In genomic region chr17:41059276-41060051, GRCh38 we compare ENCODE assay signal across 15 cellular contexts. TPM values are rescaled to one million over a fixed set of nuclear protein-coding genes. Genes with fewer than 3 reads are reported as not detected.
DNase-seq lines count a peak whose midpoint lies in the region; ATAC-seq, FAIRE-seq and TF ChIP-seq lines count a peak whose summit lies in the region.
"Not testable (repeated sequence)": the region's sequence is repeated elsewhere in the genome, so short reads cannot be mapped to it uniquely, and the experiment has no call there.
"Had no signal": no experiment of that assay in that cellular context is flagged by ENCODE, and none has a peak within 500 bp of the region (broad histone marks: within the 10 kb centered on the region; RNA-seq: fewer than 3 reads in every experiment).

No MANE protein-coding gene starts in this region.

- not testable (repeated sequence) for H3K9me3 ChIP-seq in MG63

- peak overlapping the region; percentile 5 for H3K4me3 Mint-ChIP-seq in chondrocyte (ENCODE audit: unreplicated experiment)

- not testable (repeated sequence) for H3K36me3 ChIP-seq in MG63

- not testable (repeated sequence) for H3K27ac ChIP-seq in foreskin keratinocyte

- peaks cover 50% of the 10 kb centered on the region for H3K4me1 Mint-ChIP-seq in chondrocyte (ENCODE audit: low read depth)

- H3K27me3 Mint-ChIP-seq in chondrocyte (ENCODE audit: low read depth), result not testable (repeated sequence)

- not testable (repeated sequence) for H3K9me3 Mint-ChIP-seq in chondrocyte (ENCODE audit: low read depth)

- DNase-seq in AG20443 (ENCODE audit: low spot score) (peak; percentile 61), H54 (ENCODE audit: insufficient read length, low spot score) (peak; percentile 32), MG63 (peak; percentile 28), foreskin keratinocyte (peak; percentile 75 to 88), myocyte (ENCODE audit: low read depth) (peak; percentile 73)
- DNase-seq in chondrocyte (ENCODE audit: low spot score), result not testable (repeated sequence)

- not testable (repeated sequence) for TF ChIP-seq CTCF in chondrocyte (IDR thresholded peaks at IDR 0.05); foreskin keratinocyte (conservative IDR thresholded peaks at IDR 0.05)

- not testable (repeated sequence) for H3K36me3 Mint-ChIP-seq in chondrocyte (ENCODE audit: low read depth)

- peak; percentile 49 for ATAC-seq in SK-N-SH treated with all-trans-retinoic acid at 6 μM for 48 hours
- ATAC-seq in foreskin keratinocyte, result peak; percentile 11

- H3K4me1 ChIP-seq in foreskin keratinocyte, result peaks cover 30% of the 10 kb centered on the region

- TF ChIP-seq POLR2A in H54 (IDR thresholded peaks at IDR 0.05; ENCODE audit: low read depth, low read length), result not testable (repeated sequence)

- not testable (repeated sequence) for H3K27me3 ChIP-seq in MG63, foreskin keratinocyte

- FAIRE-seq in H54 (lab: Jason Lieb, UNC), result not testable (repeated sequence)

- H3K27ac Mint-ChIP-seq in chondrocyte (ENCODE audit: unreplicated experiment), result peak overlapping the region; percentile 91

- not testable (repeated sequence) for H3K4me3 ChIP-seq in MG63

RNA-seq across cellular contexts. Expression of gene KRTAP2-3, which starts 0.5 kb away (rescaled TPM):
- 0.33 TPM in 1 of 2 replicates, not detected in the other for total RNA-seq in MG63 (2014; rRNA removed; shearing (Covaris generic); ENCODE audit: low replicate concordance)
- not detected in 3 replicates for total RNA-seq in chondrocyte
- 0.68 and 1.8 TPM in 2 replicates for total RNA-seq in foreskin keratinocyte
- polyA plus RNA-seq in foreskin keratinocyte, result 1.2 and 4.2 TPM in 2 replicates
- 0.19 TPM in 1 of 2 replicates, not detected in the other for total RNA-seq in myocyte
- polyA plus RNA-seq in myocyte (2012), result 1.7 TPM
- total RNA-seq: activated CD8-positive, alpha-beta memory T cell treated with anti-CD3 and anti-CD28 coated beads, Interleukin-2, amount 10 ng/mL, durations not matched to agents 7 days and 5 days; activated naive CD8-positive, alpha-beta T cell treated with anti-CD3 and anti-CD28 coated beads, Interleukin-2, amount 10 ng/mL, durations not matched to agents 7 days and 5 days; activated T-helper 17 cell treated with anti-CD3 and anti-CD28 coated beads, Interleukin-2, amount 50 U/mL, for 72 hours; gastrocnemius medialis; liver; pancreas; sigmoid colon; upper lobe of left lung had no signal
- polyA plus RNA-seq: liver, pancreas, sigmoid colon had no signal

RNA-seq across cellular contexts. Expression of gene KRTAP2-2, which starts 4.4 kb away (rescaled TPM):
- total RNA-seq in MG63 (2014; rRNA removed; shearing (Covaris generic); ENCODE audit: low replicate concordance), result not detected in 2 replicates
- not detected in 3 replicates for total RNA-seq in chondrocyte
- total RNA-seq in foreskin keratinocyte, result not detected in 2 replicates
- not detected in 2 replicates for polyA plus RNA-seq in foreskin keratinocyte
- not detected in 2 replicates for total RNA-seq in myocyte
- 0.20 TPM for polyA plus RNA-seq in myocyte (2012)
- total RNA-seq: activated CD8-positive, alpha-beta memory T cell treated with anti-CD3 and anti-CD28 coated beads, Interleukin-2, amount 10 ng/mL, durations not matched to agents 7 days and 5 days; activated naive CD8-positive, alpha-beta T cell treated with anti-CD3 and anti-CD28 coated beads, Interleukin-2, amount 10 ng/mL, durations not matched to agents 7 days and 5 days; activated T-helper 17 cell treated with anti-CD3 and anti-CD28 coated beads, Interleukin-2, amount 50 U/mL, for 72 hours; gastrocnemius medialis; liver; pancreas; sigmoid colon; upper lobe of left lung had no signal
- polyA plus RNA-seq: liver, pancreas, sigmoid colon had no signal

RNA-seq across cellular contexts. Expression of gene KRTAP2-4, which starts 6.2 kb away (rescaled TPM):
- total RNA-seq in MG63 (2014; rRNA removed; shearing (Covaris generic); ENCODE audit: low replicate concordance), result not detected in 2 replicates
- not detected in 3 replicates for total RNA-seq in chondrocyte
- not detected in 2 replicates for total RNA-seq in foreskin keratinocyte
- not detected in 2 replicates for polyA plus RNA-seq in foreskin keratinocyte
- not detected in 2 replicates for total RNA-seq in myocyte
- polyA plus RNA-seq in myocyte (2012), result not detected
- total RNA-seq: activated CD8-positive, alpha-beta memory T cell treated with anti-CD3 and anti-CD28 coated beads, Interleukin-2, amount 10 ng/mL, durations not matched to agents 7 days and 5 days; activated naive CD8-positive, alpha-beta T cell treated with anti-CD3 and anti-CD28 coated beads, Interleukin-2, amount 10 ng/mL, durations not matched to agents 7 days and 5 days; activated T-helper 17 cell treated with anti-CD3 and anti-CD28 coated beads, Interleukin-2, amount 50 U/mL, for 72 hours; gastrocnemius medialis; liver; pancreas; sigmoid colon; upper lobe of left lung had no signal
- polyA plus RNA-seq: liver, pancreas, sigmoid colon had no signal

RNA-seq across cellular contexts. Expression of gene KRTAP2-1, which starts 12.3 kb away (rescaled TPM):
- total RNA-seq in MG63 (2014; rRNA removed; shearing (Covaris generic); ENCODE audit: low replicate concordance), result not detected in 2 replicates
- total RNA-seq in chondrocyte, result not detected in 3 replicates
- not detected in 2 replicates for total RNA-seq in foreskin keratinocyte
- not detected in 2 replicates for polyA plus RNA-seq in foreskin keratinocyte
- total RNA-seq in myocyte, result not detected in 2 replicates
- polyA plus RNA-seq in myocyte (2012), result not detected
- total RNA-seq: activated CD8-positive, alpha-beta memory T cell treated with anti-CD3 and anti-CD28 coated beads, Interleukin-2, amount 10 ng/mL, durations not matched to agents 7 days and 5 days; activated naive CD8-positive, alpha-beta T cell treated with anti-CD3 and anti-CD28 coated beads, Interleukin-2, amount 10 ng/mL, durations not matched to agents 7 days and 5 days; activated T-helper 17 cell treated with anti-CD3 and anti-CD28 coated beads, Interleukin-2, amount 50 U/mL, for 72 hours; gastrocnemius medialis; liver; pancreas; sigmoid colon; upper lobe of left lung had no signal
- polyA plus RNA-seq: liver, pancreas, sigmoid colon had no signal

RNA-seq across cellular contexts. Expression of gene KRTAP1-1, which starts 18.2 kb away (rescaled TPM):
- 0.33 TPM in 1 of 2 replicates, not detected in the other for total RNA-seq in MG63 (2014; rRNA removed; shearing (Covaris generic); ENCODE audit: low replicate concordance)
- total RNA-seq in chondrocyte (not detected in 3 replicates), foreskin keratinocyte (not detected in 2 replicates), myocyte (0.21 TPM in 1 of 2 replicates, not detected in the other)
- not detected in 2 replicates for polyA plus RNA-seq in foreskin keratinocyte
- 0.14 TPM for polyA plus RNA-seq in myocyte (2012)
- total RNA-seq: activated CD8-positive, alpha-beta memory T cell treated with anti-CD3 and anti-CD28 coated beads, Interleukin-2, amount 10 ng/mL, durations not matched to agents 7 days and 5 days; activated naive CD8-positive, alpha-beta T cell treated with anti-CD3 and anti-CD28 coated beads, Interleukin-2, amount 10 ng/mL, durations not matched to agents 7 days and 5 days; activated T-helper 17 cell treated with anti-CD3 and anti-CD28 coated beads, Interleukin-2, amount 50 U/mL, for 72 hours; gastrocnemius medialis; liver; sigmoid colon; upper lobe of left lung had no signal
- polyA plus RNA-seq: liver, sigmoid colon had no signal
